Comparison of ENCODE assay signal across 13 cellular contexts in the genomic region with DNA sequence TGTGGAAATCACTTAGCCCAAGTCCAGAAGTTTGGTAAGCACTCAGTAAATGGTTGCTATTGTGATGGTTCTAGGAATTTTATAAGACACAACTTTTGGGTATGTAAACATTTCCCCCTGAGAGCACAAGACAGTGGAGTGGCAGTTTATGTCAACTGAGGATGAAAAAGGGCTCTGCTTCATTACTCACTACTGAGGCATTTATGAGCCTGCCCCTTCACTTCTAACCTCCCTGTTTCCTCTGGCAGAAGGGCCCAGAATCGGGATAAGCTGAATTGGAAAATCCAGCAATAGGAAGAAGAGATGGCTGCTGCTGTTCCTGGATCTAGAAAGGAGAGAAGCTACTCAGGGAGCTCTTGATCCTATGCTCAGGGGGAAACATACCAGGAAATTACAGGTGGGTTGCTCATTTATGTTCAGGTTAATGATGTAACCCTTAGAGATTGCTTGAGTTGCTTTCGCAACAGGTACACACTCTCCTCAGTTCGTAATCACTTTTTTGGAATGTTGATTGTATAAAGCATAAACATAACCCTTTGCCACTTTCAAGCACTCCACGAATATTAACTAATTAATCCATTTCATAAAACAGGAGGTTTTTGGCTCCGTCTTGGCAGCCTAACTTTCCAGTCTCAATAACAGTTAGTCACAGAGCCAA. TPM values are rescaled to one million over a fixed set of nuclear protein-coding genes. Genes with fewer than 3 reads are reported as not detected.
"Had no signal": no experiment of that assay in that cellular context is flagged by ENCODE, and none has a peak within 500 bp of the region (broad histone marks: within the 10 kb centered on the region; RNA-seq: fewer than 3 reads in every experiment).

No MANE protein-coding gene starts in this region.

- H3K27ac ChIP-seq: left ventricle myocardium inferior, neural progenitor cell, parathyroid adenoma, skin epidermis had no signal

- H3K27me3 ChIP-seq: neural progenitor cell had no signal

- H3K79me2 ChIP-seq: parathyroid adenoma had no signal

- H3K4me1 ChIP-seq: left ventricle myocardium inferior, neural progenitor cell, parathyroid adenoma had no signal

- H3K4me2 ChIP-seq: neural progenitor cell had no signal

- H3K4me3 ChIP-seq: left ventricle myocardium inferior, neural progenitor cell, skin epidermis had no signal

- H3K9ac ChIP-seq: neural progenitor cell, parathyroid adenoma had no signal

- H3K36me3 ChIP-seq: left ventricle myocardium inferior, neural progenitor cell had no signal

- DNase-seq: activated CD4-positive, alpha-beta T cell treated with anti-CD3 and anti-CD28 coated beads for 4 hours; activated naive CD4-positive, alpha-beta T cell treated with anti-CD3 and anti-CD28 coated beads, Interleukin-2, amount 10 ng/mL, durations not matched to agents 7 days and 5 days; dermis blood vessel endothelial cell; endodermal cell; foreskin fibroblast; glutamatergic neuron; left ventricle myocardium inferior; retina had no signal

- H2AFZ ChIP-seq: neural progenitor cell, parathyroid adenoma had no signal

- ATAC-seq: esophagus mucosa had no signal

RNA-seq across cellular contexts. Expression of a gene that starts 46.3 kb away (rescaled TPM):
- total RNA-seq: dermis blood vessel endothelial cell, endodermal cell, myocyte had no signal
